ENCODE assay signal across 1 cellular context in genomic region chr6:107488875-107489635, GRCh38.
TF ChIP-seq lines count a peak whose summit lies in the region.

No MANE protein-coding gene starts in this region.

TF ChIP-seq in HepG2, 621 proteins besides CTCF, POLR2A, EP300 and RAD21 (continued from another document and continues in another):
- TF ChIP-seq ZNF781 (CRISPR knock-in tag; IDR thresholded peaks at IDR 0.05; ENCODE audit: borderline replicate concordance, not compliant biosample characterization) (no peak), ZFP37 (CRISPR knock-in tag; IDR thresholded peaks at IDR 0.05; ENCODE audit: borderline replicate concordance) (no peak), EHMT2 (IDR thresholded peaks at IDR 0.05; ENCODE audit: borderline replicate concordance, low read depth, low read length) (no peak), ZFX (CRISPR knock-in tag; IDR thresholded peaks at IDR 0.05; ENCODE audit: low read depth) (peak; percentile 39; the same call in 1 of the 2 replicates), ATAD3A (CRISPR knock-in tag; IDR thresholded peaks at IDR 0.05) (no peak), MAF1 (CRISPR knock-in tag; IDR thresholded peaks at IDR 0.05; ENCODE audit: borderline replicate concordance) (no peak), DPF2 (CRISPR knock-in tag; IDR thresholded peaks at IDR 0.05; ENCODE audit: borderline replicate concordance, low read depth) (no peak), ZMYM3 (CRISPR knock-in tag; IDR thresholded peaks at IDR 0.05) (no peak), ZNF530 (CRISPR knock-in tag; IDR thresholded peaks at IDR 0.05; ENCODE audit: low read depth) (no peak), ZNF839 (CRISPR knock-in tag; IDR thresholded peaks at IDR 0.05; ENCODE audit: borderline replicate concordance) (no peak), RCOR2 (CRISPR knock-in tag; IDR thresholded peaks at IDR 0.05) (no peak), ARNT2 (CRISPR knock-in tag; IDR thresholded peaks at IDR 0.05; ENCODE audit: low read depth) (peak; percentile 57; the same call in 1 of the 2 replicates), ZNF570 (CRISPR knock-in tag; IDR thresholded peaks at IDR 0.05; ENCODE audit: borderline replicate concordance) (no peak), FOXA1 (IDR thresholded peaks at IDR 0.05) (no peak), FOXA1 (CRISPR knock-in tag; IDR thresholded peaks at IDR 0.05) (no peak), ZNF317 (CRISPR knock-in tag; IDR thresholded peaks at IDR 0.05) (no peak), HMG20A (CRISPR knock-in tag; IDR thresholded peaks at IDR 0.05; ENCODE audit: borderline replicate concordance) (no peak), YY1 (IDR thresholded peaks at IDR 0.05; ENCODE audit: insufficient read depth, insufficient replicate concordance, low read depth, low read length) (no peak), HMG20B (CRISPR knock-in tag; conservative IDR thresholded peaks at IDR 0.05) (no peak), IKZF1 (IDR thresholded peaks at IDR 0.05) (no peak), TFDP1 (CRISPR knock-in tag; IDR thresholded peaks at IDR 0.05; ENCODE audit: borderline replicate concordance) (no peak; the same call in 1 of the 2 replicates), HMGA1 (CRISPR knock-in tag; conservative IDR thresholded peaks at IDR 0.05) (no peak), U2AF1 (optimal IDR thresholded peaks at IDR 0.05; ENCODE audit: low read depth, low read length) (peak; percentile 73), ZBTB26 (CRISPR knock-in tag; IDR thresholded peaks at IDR 0.05; ENCODE audit: borderline replicate concordance) (no peak), ZFY (CRISPR knock-in tag; IDR thresholded peaks at IDR 0.05) (peak; percentile 32), ZMYM4 (CRISPR knock-in tag; IDR thresholded peaks at IDR 0.05) (peak; percentile 61), KDM4B (CRISPR knock-in tag; IDR thresholded peaks at IDR 0.05) (no peak), SOX5 (CRISPR knock-in tag; IDR thresholded peaks at IDR 0.05; ENCODE audit: borderline replicate concordance) (no peak), NFRKB (IDR thresholded peaks at IDR 0.05) (no peak), ZNF44 (CRISPR knock-in tag; IDR thresholded peaks at IDR 0.05) (no peak), MAZ (IDR thresholded peaks at IDR 0.05; ENCODE audit: borderline replicate concordance, low read depth, low read length) (no peak), MAZ (CRISPR knock-in tag; IDR thresholded peaks at IDR 0.05; ENCODE audit: low read depth) (no peak; the same call in 1 of the 2 replicates), ZMAT5 (CRISPR knock-in tag; IDR thresholded peaks at IDR 0.05; ENCODE audit: borderline replicate concordance, low read depth) (no peak), PHF8 (CRISPR knock-in tag; IDR thresholded peaks at IDR 0.05) (peak; percentile 34; the same call in 1 of the 2 replicates), SP5 (CRISPR knock-in tag; IDR thresholded peaks at IDR 0.05; ENCODE audit: borderline replicate concordance, low read depth) (no peak), POGZ (CRISPR knock-in tag; IDR thresholded peaks at IDR 0.05) (no peak), ZNF576 (CRISPR knock-in tag; IDR thresholded peaks at IDR 0.05) (no peak), NPAS2 (CRISPR knock-in tag; IDR thresholded peaks at IDR 0.05; ENCODE audit: borderline replicate concordance) (no peak), NCOR1 (IDR thresholded peaks at IDR 0.05; ENCODE audit: borderline replicate concordance, low read length) (no peak), MTF2 (CRISPR knock-in tag; IDR thresholded peaks at IDR 0.05; ENCODE audit: borderline replicate concordance) (no peak), ZFP36L2 (CRISPR knock-in tag; IDR thresholded peaks at IDR 0.05) (no peak), MATR3 (CRISPR knock-in tag; IDR thresholded peaks at IDR 0.05) (no peak), POGK (CRISPR knock-in tag; conservative IDR thresholded peaks at IDR 0.05) (peak; percentile 66; the same call in 1 of the 2 replicates), SETDB1 (CRISPR knock-in tag; IDR thresholded peaks at IDR 0.05; ENCODE audit: borderline replicate concordance) (no peak), HNRNPK (IDR thresholded peaks at IDR 0.05; ENCODE audit: low read depth, low read length, poor library complexity, severe bottlenecking) (peak; percentile 4), BRD4 (CRISPR knock-in tag; IDR thresholded peaks at IDR 0.05) (no peak; the same call in 1 of the 2 replicates), ZNF75D (CRISPR knock-in tag; IDR thresholded peaks at IDR 0.05; ENCODE audit: borderline replicate concordance) (no peak), ZNF564 (CRISPR knock-in tag; IDR thresholded peaks at IDR 0.05) (no peak), CHCHD3 (CRISPR knock-in tag; IDR thresholded peaks at IDR 0.05) (no peak), SOX6 (IDR thresholded peaks at IDR 0.05) (no peak), SOX6 (CRISPR knock-in tag; IDR thresholded peaks at IDR 0.05) (peak; percentile 64), AGO2 (optimal IDR thresholded peaks at IDR 0.05; ENCODE audit: low read depth, low read length) (peak; percentile 77), ZFP36 (IDR thresholded peaks at IDR 0.05; ENCODE audit: borderline replicate concordance, low read depth, low read length, partially characterized antibody) (no peak), ZNF740 (CRISPR knock-in tag; IDR thresholded peaks at IDR 0.05) (no peak; the same call in 1 of the 2 replicates), GTF3A (CRISPR knock-in tag; conservative IDR thresholded peaks at IDR 0.05) (no peak), KAT8 (CRISPR knock-in tag; IDR thresholded peaks at IDR 0.05) (no peak), ZSCAN29 (CRISPR knock-in tag; conservative IDR thresholded peaks at IDR 0.05) (no peak)
- TF ChIP-seq, protein P1, sequence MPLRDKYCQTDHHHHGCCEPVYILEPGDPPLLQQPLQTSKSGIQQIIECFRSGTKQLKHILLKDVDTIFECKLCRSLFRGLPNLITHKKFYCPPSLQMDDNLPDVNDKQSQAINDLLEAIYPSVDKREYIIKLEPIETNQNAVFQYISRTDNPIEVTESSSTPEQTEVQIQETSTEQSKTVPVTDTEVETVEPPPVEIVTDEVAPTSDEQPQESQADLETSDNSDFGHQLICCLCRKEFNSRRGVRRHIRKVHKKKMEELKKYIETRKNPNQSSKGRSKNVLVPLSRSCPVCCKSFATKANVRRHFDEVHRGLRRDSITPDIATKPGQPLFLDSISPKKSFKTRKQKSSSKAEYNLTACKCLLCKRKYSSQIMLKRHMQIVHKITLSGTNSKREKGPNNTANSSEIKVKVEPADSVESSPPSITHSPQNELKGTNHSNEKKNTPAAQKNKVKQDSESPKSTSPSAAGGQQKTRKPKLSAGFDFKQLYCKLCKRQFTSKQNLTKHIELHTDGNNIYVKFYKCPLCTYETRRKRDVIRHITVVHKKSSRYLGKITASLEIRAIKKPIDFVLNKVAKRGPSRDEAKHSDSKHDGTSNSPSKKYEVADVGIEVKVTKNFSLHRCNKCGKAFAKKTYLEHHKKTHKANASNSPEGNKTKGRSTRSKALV (CRISPR knock-in tag; IDR thresholded peaks at IDR 0.05): peak; percentile 89
- TF ChIP-seq, protein P2, sequence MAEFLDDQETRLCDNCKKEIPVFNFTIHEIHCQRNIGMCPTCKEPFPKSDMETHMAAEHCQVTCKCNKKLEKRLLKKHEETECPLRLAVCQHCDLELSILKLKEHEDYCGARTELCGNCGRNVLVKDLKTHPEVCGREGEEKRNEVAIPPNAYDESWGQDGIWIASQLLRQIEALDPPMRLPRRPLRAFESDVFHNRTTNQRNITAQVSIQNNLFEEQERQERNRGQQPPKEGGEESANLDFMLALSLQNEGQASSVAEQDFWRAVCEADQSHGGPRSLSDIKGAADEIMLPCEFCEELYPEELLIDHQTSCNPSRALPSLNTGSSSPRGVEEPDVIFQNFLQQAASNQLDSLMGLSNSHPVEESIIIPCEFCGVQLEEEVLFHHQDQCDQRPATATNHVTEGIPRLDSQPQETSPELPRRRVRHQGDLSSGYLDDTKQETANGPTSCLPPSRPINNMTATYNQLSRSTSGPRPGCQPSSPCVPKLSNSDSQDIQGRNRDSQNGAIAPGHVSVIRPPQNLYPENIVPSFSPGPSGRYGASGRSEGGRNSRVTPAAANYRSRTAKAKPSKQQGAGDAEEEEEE (CRISPR knock-in tag; IDR thresholded peaks at IDR 0.05; ENCODE audit: borderline replicate concordance): no peak
- TF ChIP-seq, protein P3, sequence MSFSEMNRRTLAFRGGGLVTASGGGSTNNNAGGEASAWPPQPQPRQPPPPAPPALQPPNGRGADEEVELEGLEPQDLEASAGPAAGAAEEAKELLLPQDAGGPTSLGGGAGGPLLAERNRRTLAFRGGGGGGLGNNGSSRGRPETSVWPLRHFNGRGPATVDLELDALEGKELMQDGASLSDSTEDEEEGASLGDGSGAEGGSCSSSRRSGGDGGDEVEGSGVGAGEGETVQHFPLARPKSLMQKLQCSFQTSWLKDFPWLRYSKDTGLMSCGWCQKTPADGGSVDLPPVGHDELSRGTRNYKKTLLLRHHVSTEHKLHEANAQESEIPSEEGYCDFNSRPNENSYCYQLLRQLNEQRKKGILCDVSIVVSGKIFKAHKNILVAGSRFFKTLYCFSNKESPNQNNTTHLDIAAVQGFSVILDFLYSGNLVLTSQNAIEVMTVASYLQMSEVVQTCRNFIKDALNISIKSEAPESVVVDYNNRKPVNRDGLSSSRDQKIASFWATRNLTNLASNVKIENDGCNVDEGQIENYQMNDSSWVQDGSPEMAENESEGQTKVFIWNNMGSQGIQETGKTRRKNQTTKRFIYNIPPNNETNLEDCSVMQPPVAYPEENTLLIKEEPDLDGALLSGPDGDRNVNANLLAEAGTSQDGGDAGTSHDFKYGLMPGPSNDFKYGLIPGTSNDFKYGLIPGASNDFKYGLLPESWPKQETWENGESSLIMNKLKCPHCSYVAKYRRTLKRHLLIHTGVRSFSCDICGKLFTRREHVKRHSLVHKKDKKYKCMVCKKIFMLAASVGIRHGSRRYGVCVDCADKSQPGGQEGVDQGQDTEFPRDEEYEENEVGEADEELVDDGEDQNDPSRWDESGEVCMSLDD (CRISPR knock-in tag; IDR thresholded peaks at IDR 0.05; ENCODE audit: borderline replicate concordance): no peak
- TF ChIP-seq, protein P4, sequence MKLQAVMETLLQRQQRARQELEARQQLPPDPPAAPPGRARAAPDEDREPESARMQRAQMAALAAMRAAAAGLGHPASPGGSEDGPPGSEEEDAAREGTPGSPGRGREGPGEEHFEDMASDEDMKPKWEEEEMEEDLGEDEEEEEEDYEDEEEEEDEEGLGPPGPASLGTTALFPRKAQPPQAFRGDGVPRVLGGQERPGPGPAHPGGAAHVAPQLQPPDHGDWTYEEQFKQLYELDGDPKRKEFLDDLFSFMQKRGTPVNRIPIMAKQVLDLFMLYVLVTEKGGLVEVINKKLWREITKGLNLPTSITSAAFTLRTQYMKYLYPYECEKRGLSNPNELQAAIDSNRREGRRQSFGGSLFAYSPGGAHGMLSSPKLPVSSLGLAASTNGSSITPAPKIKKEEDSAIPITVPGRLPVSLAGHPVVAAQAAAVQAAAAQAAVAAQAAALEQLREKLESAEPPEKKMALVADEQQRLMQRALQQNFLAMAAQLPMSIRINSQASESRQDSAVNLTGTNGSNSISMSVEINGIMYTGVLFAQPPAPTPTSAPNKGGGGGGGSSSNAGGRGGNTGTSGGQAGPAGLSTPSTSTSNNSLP (IDR thresholded peaks at IDR 0.05; ENCODE audit: low read depth, low read length): no peak
- TF ChIP-seq, protein P5, sequence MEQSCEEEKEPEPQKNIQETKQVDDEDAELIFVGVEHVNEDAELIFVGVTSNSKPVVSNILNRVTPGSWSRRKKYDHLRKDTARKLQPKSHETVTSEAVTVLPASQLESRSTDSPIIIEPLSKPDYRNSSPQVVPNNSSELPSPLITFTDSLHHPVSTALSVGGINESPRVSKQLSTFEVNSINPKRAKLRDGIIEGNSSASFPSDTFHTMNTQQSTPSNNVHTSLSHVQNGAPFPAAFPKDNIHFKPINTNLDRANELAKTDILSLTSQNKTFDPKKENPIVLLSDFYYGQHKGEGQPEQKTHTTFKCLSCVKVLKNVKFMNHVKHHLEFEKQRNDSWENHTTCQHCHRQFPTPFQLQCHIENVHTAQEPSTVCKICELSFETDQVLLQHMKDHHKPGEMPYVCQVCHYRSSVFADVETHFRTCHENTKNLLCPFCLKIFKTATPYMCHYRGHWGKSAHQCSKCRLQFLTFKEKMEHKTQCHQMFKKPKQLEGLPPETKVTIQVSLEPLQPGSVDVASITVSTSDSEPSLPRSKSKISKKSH (CRISPR knock-in tag; IDR thresholded peaks at IDR 0.05; ENCODE audit: borderline replicate concordance): no peak
